Comparison of ENCODE assay signal across 15 cellular contexts in genomic region chr3:32304510-32304909, GRCh38.
DNase-seq lines count a peak whose midpoint lies in the region; ATAC-seq and TF ChIP-seq lines count a peak whose summit lies in the region.
"Had no signal": no experiment of that assay in that cellular context is flagged by ENCODE, and none has a peak within 500 bp of the region (broad histone marks: within the 10 kb centered on the region; RNA-seq: fewer than 3 reads in every experiment).

No MANE protein-coding gene starts in this region.

- ATAC-seq in body of pancreas, result peak; percentile 63

- 11 to 16% methylated on average over 1 of the region's 1 CpG for WGBS in body of pancreas, 2 donors
- 24% methylated on average over 1 of the region's 1 CpG for WGBS in prostate gland

- H3K27ac ChIP-seq in body of pancreas (peak overlapping the region; percentile 12 to 39 (median 31)), prostate gland (no peak overlapping the region)
- H3K27ac ChIP-seq: cardiac muscle cell, neural progenitor cell, tibial artery had no signal

- intact Hi-C loops in body of pancreas (cut with DNase I) (no loop called here), prostate gland (cut with DNase I) (no loop called here)

- no peak overlapping the region for H3K4me3 ChIP-seq in body of pancreas
- H3K4me3 ChIP-seq in prostate gland, result no peak overlapping the region
- H3K4me3 ChIP-seq: cardiac muscle cell, neural progenitor cell, tibial artery had no signal

- TF ChIP-seq POLR2A in body of pancreas (IDR thresholded peaks at IDR 0.05) (no peak), prostate gland (IDR thresholded peaks at IDR 0.05) (no peak)

- TF ChIP-seq CTCF in body of pancreas (IDR thresholded peaks at IDR 0.05) (no peak), prostate gland (IDR thresholded peaks at IDR 0.05) (no peak)

- H3K9me3 ChIP-seq in body of pancreas (no peaks in the 10 kb centered on the region), prostate gland (no peaks in the 10 kb centered on the region)
- H3K9me3 ChIP-seq: tibial artery had no signal

- H3K4me1 ChIP-seq in body of pancreas (peaks cover 48% of the 10 kb centered on the region), prostate gland (replicated peaks) (peaks cover 3% of the 10 kb centered on the region)

- peak; percentile 35 for DNase-seq in NCI-H1694 treated with DMSO at 0.1 percent for 48 hours (lab: John Stamatoyannopoulos, UW)
- no peak for DNase-seq in NCI-H1694 (lab: John Stamatoyannopoulos, UW)
- DNase-seq in NCI-H146 treated with DMSO at 0.1 percent for 48 hours (lab: John Stamatoyannopoulos, UW; ENCODE audit: unreplicated experiment), result peak; percentile 80
- DNase-seq in body of pancreas, result no peak
- peak; percentile 58 for DNase-seq in prostate gland (ENCODE audit: low spot score)
- DNase-seq in ecto neural progenitor cell (ENCODE audit: low spot score), result no peak
- no peak for DNase-seq in KG1 (lab: John Stamatoyannopoulos, UW)
- DNase-seq in NCI-H187 (lab: John Stamatoyannopoulos, UW), result no peak
- DNase-seq: activated CD4-positive, alpha-beta T cell treated with anti-CD3 and anti-CD28 coated beads, Interleukin-2, amount 50 U/mL, for 4 hours; activated naive CD4-positive, alpha-beta T cell; glutamatergic neuron; NCI-H2107; tibial artery had no signal

- no peaks in the 10 kb centered on the region for H3K27me3 ChIP-seq in body of pancreas
- H3K27me3 ChIP-seq in prostate gland (replicated peaks; ENCODE audit: insufficient read depth), result no peaks in the 10 kb centered on the region
- H3K27me3 ChIP-seq: cardiac muscle cell, neural progenitor cell, tibial artery had no signal

- H3K36me3 ChIP-seq in body of pancreas (replicated peaks in 1 of 2; ENCODE audit: insufficient read depth in 1 of 2, low read depth in 2 of 2), result no peaks in the 10 kb centered on the region
- H3K36me3 ChIP-seq in prostate gland, result no peaks in the 10 kb centered on the region
- H3K36me3 ChIP-seq: cardiac muscle cell, neural progenitor cell, tibial artery had no signal

Comparison
In these comparisons a context has a peak if more than half of its experiments do, and no peak if none do; other contexts are left out.
1. DNase-seq: peak in NCI-H1694 treated with DMSO at 0.1 percent for 48 hours (single experiment), NCI-H146 treated with DMSO at 0.1 percent for 48 hours (single experiment) and prostate gland (single experiment); none in NCI-H1694 (single experiment), body of pancreas (0 of 4), ecto neural progenitor cell (single experiment), KG1 (single experiment) and NCI-H187 (0 of 2).
2. H3K27ac ChIP-seq: peak in body of pancreas (4 of 4); none in prostate gland (0 of 2).